In genomic region chr1:1538989-1539309, GRCh38 we compare ENCODE assay signal across 11 cellular contexts.
DNase-seq lines count a peak whose midpoint lies in the region; ATAC-seq and TF ChIP-seq lines count a peak whose summit lies in the region.
"Had no signal": no experiment of that assay in that cellular context is flagged by ENCODE, and none has a peak within 500 bp of the region (broad histone marks: within the 10 kb centered on the region; RNA-seq: fewer than 3 reads in every experiment).

No MANE protein-coding gene starts in this region.

- no peak for ATAC-seq in stimulated activated naive B cell treated with anti-CD40 and anti-IgM and Interleukin-4, amounts not matched to agents 10 μg/mL and 1 μg/mL and 100 μg/mL, for 72 hours (replicated peaks)
- ATAC-seq in HG02938 (IDR thresholded peaks at IDR 0.05; ENCODE audit: unreplicated experiment) = no peak

- H3K9me3 Mint-ChIP-seq in stimulated activated naive B cell treated with anti-CD40 and anti-IgM and Interleukin-4, amounts not matched to agents 10 μg/mL and 1 μg/mL and 100 μg/mL, for 72 hours = no peaks in the 10 kb centered on the region

- peaks cover 3 to 5% of the 10 kb centered on the region in 2 donors for H3K4me1 Mint-ChIP-seq in stimulated activated naive B cell treated with anti-CD40 and anti-IgM and Interleukin-4, amounts not matched to agents 10 μg/mL and 1 μg/mL and 100 μg/mL, for 72 hours

- H3K4me3 ChIP-seq in HFF-Myc (replicated peaks; ENCODE audit: low read depth, low read length) = peak overlapping the region; percentile 55
- H3K4me3 ChIP-seq in brain microvascular endothelial cell (ENCODE audit: low read depth, low read length) = peak overlapping the region; percentile 62

- H3K27ac ChIP-seq in brain microvascular endothelial cell = no peak overlapping the region
- H3K27ac ChIP-seq in layer of hippocampus (ENCODE audit: low read depth, low read length) = peak overlapping the region; percentile 18

- H3K4me3 Mint-ChIP-seq in stimulated activated naive B cell treated with anti-CD40 and anti-IgM and Interleukin-4, amounts not matched to agents 10 μg/mL and 1 μg/mL and 100 μg/mL, for 72 hours = peak overlapping the region; percentile 6 to 76

- DNase-seq in HFF-Myc (ENCODE audit: extremely low read depth, low read depth) (no peak), brain microvascular endothelial cell (no peak), nucleus accumbens (lab: John Stamatoyannopoulos, UW) (no peak)
- no peak for DNase-seq in stimulated activated naive B cell treated with anti-CD40 and anti-IgM and Interleukin-4, amounts not matched to agents 10 μg/mL and 1 μg/mL and 100 μg/mL, for 72 hours
- no peak for DNase-seq in activated CD8-positive, alpha-beta memory T cell treated with anti-CD3 and anti-CD28 coated beads, Interleukin-2, amount 50 U/mL, for 48 hours
- DNase-seq: DMS79 treated with DMSO at 0.1 percent for 48 hours, Karpas-422, NCI-H2227 treated with DMSO at 0.1 percent for 48 hours, RPMI8226 had no signal

- H3K27ac Mint-ChIP-seq in stimulated activated naive B cell treated with anti-CD40 and anti-IgM and Interleukin-4, amounts not matched to agents 10 μg/mL and 1 μg/mL and 100 μg/mL, for 72 hours = no peak overlapping the region

- TF ChIP-seq CTCF in HFF-Myc (IDR thresholded peaks at IDR 0.05; ENCODE audit: low read depth, low read length, missing control alignments) (no peak), brain microvascular endothelial cell (IDR thresholded peaks at IDR 0.05; ENCODE audit: low read depth, low read length, missing control alignments) (no peak)

- in situ Hi-C loops in brain microvascular endothelial cell (cut with HindIII; ENCODE audit: low pct_ligation_motif_present, low sequenced_read_pairs) = no loop called here

- H3K27me3 Mint-ChIP-seq in stimulated activated naive B cell treated with anti-CD40 and anti-IgM and Interleukin-4, amounts not matched to agents 10 μg/mL and 1 μg/mL and 100 μg/mL, for 72 hours = peaks cover 5 to 12% of the 10 kb centered on the region in 2 donors

- peaks cover 24 to 27% of the 10 kb centered on the region in 2 donors for H3K36me3 Mint-ChIP-seq in stimulated activated naive B cell treated with anti-CD40 and anti-IgM and Interleukin-4, amounts not matched to agents 10 μg/mL and 1 μg/mL and 100 μg/mL, for 72 hours

- H3K27me3 ChIP-seq in brain microvascular endothelial cell (replicated peaks) (no peaks in the 10 kb centered on the region), layer of hippocampus (ENCODE audit: control insufficient read depth, insufficient read depth, low read length) (no peaks in the 10 kb centered on the region)

- H3K36me3 ChIP-seq in brain microvascular endothelial cell (replicated peaks) = peaks cover 22% of the 10 kb centered on the region
